ENCODE assay signal across 8 cellular contexts in the genomic region with DNA sequence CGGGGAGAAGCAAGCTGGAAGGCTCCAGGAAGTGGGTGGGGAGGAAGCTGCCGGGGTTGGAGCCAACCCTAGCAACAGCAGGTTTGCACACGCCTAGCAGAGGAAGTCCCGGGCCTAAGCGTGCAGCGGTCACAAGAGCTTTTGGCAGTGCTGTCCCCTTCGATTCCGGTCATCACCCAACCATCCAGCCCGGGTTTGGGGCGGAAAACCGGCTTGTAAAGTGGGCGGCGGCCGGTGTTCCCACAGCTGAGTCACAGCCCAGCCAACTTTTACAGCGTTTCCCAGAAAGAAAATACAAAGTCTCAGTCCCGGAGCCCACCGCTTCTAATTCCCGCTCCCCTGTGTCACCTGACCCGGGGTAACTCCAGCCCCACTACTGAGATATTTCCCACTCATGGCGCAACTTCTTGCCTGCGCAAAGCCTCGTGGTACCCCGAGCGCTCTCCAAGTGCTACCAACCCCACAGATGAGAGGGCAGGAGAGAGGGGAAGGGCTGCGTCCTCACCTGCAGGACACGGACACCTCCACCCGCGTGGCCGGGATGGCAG. TPM values are rescaled to one million over a fixed set of nuclear protein-coding genes. Genes with fewer than 3 reads are reported as not detected.
DNase-seq lines count a peak whose midpoint lies in the region; ATAC-seq and TF ChIP-seq lines count a peak whose summit lies in the region.

No MANE protein-coding gene starts in this region.

- H2BK5ac ChIP-seq in neuronal stem cell (ENCODE audit: low read length), result no peak overlapping the region

- H2BK120ac ChIP-seq in neuronal stem cell (ENCODE audit: low read depth, low read length), result no peak overlapping the region

- H4K20me1 ChIP-seq in PC-9 (ENCODE audit: insufficient read depth), result no peaks in the 10 kb centered on the region

- H3K27ac ChIP-seq in PC-9, result peak overlapping the region; percentile 95
- peak overlapping the region; percentile 69 for H3K27ac ChIP-seq in neuronal stem cell (replicated peaks; ENCODE audit: low read length)

- peak overlapping the region; percentile 72 for H4K91ac ChIP-seq in neuronal stem cell (ENCODE audit: low read depth, low read length, poor library complexity)

- CTCF ChIA-PET in PC-9 (lab: Charles Lee), result interaction anchor here (0.6 to 2.2 kb wide), 7 partner anchors 22 to 1420 kb away, joined by 3 to 11 read pairs (median 5); no protein-coding TSS in a partner anchor

- H2BK12ac ChIP-seq in neuronal stem cell (ENCODE audit: low read length), result peak overlapping the region; percentile 58

- no peak for TF ChIP-seq CTCF in PC-9 (conservative IDR thresholded peaks at IDR 0.05)

- H3K4me1 ChIP-seq in PC-9 (replicated peaks; ENCODE audit: insufficient read depth) (peaks cover 23% of the 10 kb centered on the region), neuronal stem cell (ENCODE audit: control insufficient read depth in 2 of 2, insufficient read depth in 1 of 2, low read depth in 1 of 2, low read length in 2 of 2) (no peaks in the 10 kb centered on the region)

- peak overlapping the region; percentile 38 for H3K14ac ChIP-seq in neuronal stem cell (ENCODE audit: low read length)

- peak overlapping the region; percentile 84 for H3K4ac ChIP-seq in neuronal stem cell (ENCODE audit: low read length)

- H3K4me2 ChIP-seq in PC-9 (peak overlapping the region; percentile 99), neuronal stem cell (ENCODE audit: insufficient read depth, low read length, poor library complexity, severe bottlenecking) (peak overlapping the region; percentile 94)

- WGBS in neuronal stem cell (ENCODE audit: extremely low coverage in 2 of 2, insufficient read length in 2 of 2, insufficient replicate concordance in 1 of 2), 2 donors, result no CpG with 5 or more reads among the region's 29 CpGs

- POLR2A ChIA-PET in PC-9 (lab: Charles Lee; ENCODE audit: unreplicated experiment), result interaction anchor here (0.6 to 1.1 kb wide), 4 partner anchors 15 to 588 kb away, joined by 4 to 18 read pairs (median 6); a partner anchor contains a TSS

- peak overlapping the region; percentile 80 for H3K4me3 ChIP-seq in PC-9
- H3K4me3 ChIP-seq in neuronal stem cell (ENCODE audit: low read length in 2 of 2), result peak overlapping the region; percentile 54 to 93

- BruUV-seq in PC-9 (replicated peaks; lab: Mats Ljungman, UMichigan), result TSS peak; percentile 79

- H3K18ac ChIP-seq in neuronal stem cell (ENCODE audit: low read length), result peak overlapping the region; percentile 98

- H3K79me1 ChIP-seq in neuronal stem cell (ENCODE audit: low read depth, low read length), result peaks cover 3% of the 10 kb centered on the region

- no peaks in the 10 kb centered on the region for H3K36me3 ChIP-seq in PC-9 (ENCODE audit: low read depth)
- H3K36me3 ChIP-seq in neuronal stem cell (replicated peaks in 1 of 2; ENCODE audit: control insufficient read depth in 2 of 2, insufficient read depth in 2 of 2, low read length in 2 of 2), result no peaks in the 10 kb centered on the region

- H2AFZ ChIP-seq in PC-9, result peak overlapping the region; percentile 89
- peak overlapping the region; percentile 91 for H2AFZ ChIP-seq in neuronal stem cell (ENCODE audit: low read length)

- peak; percentile 29 to 67 for DNase-seq in NCI-H2081 (lab: John Stamatoyannopoulos, UW)
- DNase-seq in NCI-H2081 treated with DMSO at 0.1 percent for 48 hours (lab: John Stamatoyannopoulos, UW), result no peak
- peak; percentile 83 to 90 for DNase-seq in PC-9
- DNase-seq in activated effector memory CD4-positive, alpha-beta T cell treated with anti-CD3 and anti-CD28 coated beads, Interleukin-2, amount 50 U/mL, for 16 hours, result peak; percentile 81
- peak; percentile 92 for DNase-seq in foreskin melanocyte
- peak; percentile 43 for DNase-seq in neuronal stem cell (ENCODE audit: low spot score)
- peak; percentile 90 for DNase-seq in ureter (ENCODE audit: low spot score)

- peak overlapping the region; percentile 97 for H2BK15ac ChIP-seq in neuronal stem cell (ENCODE audit: low read length)

- intact Hi-C loops in PC-9 (cut with micrococcal nuclease; ENCODE audit: unreplicated experiment), result loop anchor here (2.0 to 10.0 kb wide), 7 partner anchors 240 to 850 kb away; a partner anchor contains a TSS

- peak; percentile 61 for ATAC-seq in HG02973 (IDR thresholded peaks at IDR 0.05; ENCODE audit: unreplicated experiment)

- no peaks in the 10 kb centered on the region for H3K27me3 ChIP-seq in PC-9 (ENCODE audit: insufficient read depth, low read depth)
- H3K27me3 ChIP-seq in neuronal stem cell (ENCODE audit: control insufficient read depth in 3 of 3, insufficient read depth in 3 of 3, low read depth in 1 of 3, low read length in 3 of 3), result peaks cover 0 to 3% (median 0%) of the 10 kb centered on the region in 3 experiments

- no peak overlapping the region for H4K8ac ChIP-seq in neuronal stem cell (ENCODE audit: low read depth, low read length)

- no peaks in the 10 kb centered on the region for H3K9me3 ChIP-seq in PC-9 (ENCODE audit: insufficient read depth, low read depth)
- no peaks in the 10 kb centered on the region for H3K9me3 ChIP-seq in neuronal stem cell (replicated peaks in 1 of 2; ENCODE audit: control insufficient read depth in 2 of 2, insufficient read depth in 1 of 2, low read depth in 1 of 2, low read length in 2 of 2)

- peaks cover 20% of the 10 kb centered on the region for H3K79me2 ChIP-seq in PC-9 (ENCODE audit: low read depth)

- H2AK5ac ChIP-seq in neuronal stem cell (ENCODE audit: low read depth, low read length), result peak overlapping the region; percentile 56

- peak overlapping the region; percentile 85 for H3K23ac ChIP-seq in neuronal stem cell (ENCODE audit: low read depth, low read length, poor library complexity)

- peaks cover 31% of the 10 kb centered on the region for H3F3A ChIP-seq in PC-9 (ENCODE audit: insufficient read depth, low read depth)

- peak overlapping the region; percentile 93 for H3K9ac ChIP-seq in neuronal stem cell (ENCODE audit: low read depth, low read length, poor library complexity)

- H3K9me2 ChIP-seq in PC-9 (ENCODE audit: insufficient read depth), result no peaks in the 10 kb centered on the region

RNA-seq across cellular contexts. Expression of a gene that starts 0.4 kb away (rescaled TPM):
- total RNA-seq in PC-9 (2021), result 10.7 and 18.3 TPM in 2 replicates
- polyA plus RNA-seq in neuronal stem cell (2013, experiment 1 of 2), result 5.4 TPM
- polyA plus RNA-seq in neuronal stem cell (2013, experiment 2 of 2), result 5.2 TPM
- total RNA-seq in ureter, result 20.4 TPM
